ENCODE assay signal across 25 cellular contexts in genomic region chr2:100352511-100352910, GRCh38. TPM values are rescaled to one million over a fixed set of nuclear protein-coding genes. Genes with fewer than 3 reads are reported as not detected.
"Had no signal": no experiment of that assay in that cellular context is flagged by ENCODE, and none has a peak within 500 bp of the region (broad histone marks: within the 10 kb centered on the region; RNA-seq: fewer than 3 reads in every experiment).

No MANE protein-coding gene starts in this region.

- H3K4me3 ChIP-seq: pancreas, prostate gland, right lobe of liver, sigmoid colon, suprapubic skin, testis, tibial artery, transverse colon, upper lobe of right lung, uterus had no signal

- DNase-seq: naive thymus-derived CD8-positive, alpha-beta T cell; nephron progenitor cell; nucleus accumbens; pancreas; right cardiac atrium; right lobe of liver; sigmoid colon; small intestine; stimulated activated CD4-positive, alpha-beta T cell treated with anti-CD3 and anti-CD28 coated beads, Interleukin-15, amount 100 ng/mL, for 24 hours; stimulated activated CD4-positive, alpha-beta T cell treated with anti-CD3 and anti-CD28 coated beads, Interleukin-2, amount 100 ng/mL, for 24 hours; stimulated activated CD4-positive, alpha-beta T cell treated with anti-CD3 and anti-CD28 coated beads, Interleukin-2, amount 100 ng/mL, for 48 hours; stimulated activated CD4-positive, alpha-beta T cell treated with anti-CD3 and anti-CD28 coated beads, Interleukin-4, amount 100 ng/mL, for 24 hours; stimulated activated naive CD4-positive, alpha-beta T cell; stimulated activated naive CD8-positive, alpha-beta T cell treated with anti-CD3 and anti-CD28 coated beads, Interleukin-15, amount 100 ng/mL, for 72 hours; stimulated activated naive CD8-positive, alpha-beta T cell treated with anti-CD3 and anti-CD28 coated beads, Interleukin-15, Interleukin-2, amounts not matched to agents 100 U/mL and 50 U/mL, for 24 hours; substantia nigra; testis; tibial artery; transverse colon; upper lobe of right lung; uterus had no signal

RNA-seq across cellular contexts. Expression of gene LONRF2, which starts 30.2 kb away (rescaled TPM):
- total RNA-seq: naive thymus-derived CD8-positive, alpha-beta T cell; natural killer cell treated with Interleukin-12 subunit alpha and Interleukin-12 subunit beta and Interleukin-15 and Interleukin-18, amount 100 ng/mL, for 72 hours; pulmonary artery endothelial cell had no signal
